ENCODE assay signal across 10 cellular contexts in the genomic region with DNA sequence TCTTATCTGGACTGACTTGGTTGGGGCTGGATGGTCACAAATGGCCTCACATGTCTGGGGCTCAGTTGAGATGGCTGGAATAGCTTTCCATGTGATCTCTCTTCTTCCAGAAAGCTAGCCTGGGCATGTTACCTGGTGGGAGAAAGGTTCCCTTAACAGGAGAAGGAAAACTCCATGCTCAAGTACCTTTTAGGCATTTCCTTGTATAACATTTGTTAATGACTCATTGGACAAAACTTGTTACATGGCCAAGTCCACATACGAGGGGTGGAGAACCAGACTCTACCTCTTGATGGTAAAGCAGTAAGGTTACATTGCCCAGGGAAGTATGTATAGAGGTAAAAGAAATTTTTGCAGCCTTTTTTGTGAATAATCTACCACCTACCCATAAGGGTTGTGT.
"Had no signal": no experiment of that assay in that cellular context is flagged by ENCODE, and none has a peak within 500 bp of the region (broad histone marks: within the 10 kb centered on the region; RNA-seq: fewer than 3 reads in every experiment).

No MANE protein-coding gene starts in this region.

- ATAC-seq: naive thymus-derived CD8-positive, alpha-beta T cell; stimulated activated memory B cell treated with anti-CD40 and anti-IgM and Interleukin-4, amounts not matched to agents 10 μg/mL and 1 μg/mL and 100 μg/mL, for 72 hours; T-helper 17 cell had no signal

- DNase-seq: activated CD4-positive, alpha-beta memory T cell treated with anti-CD3 and anti-CD28 coated beads, Interleukin-2, amount 10 ng/mL, durations not matched to agents 7 days and 5 days; activated naive CD4-positive, alpha-beta T cell treated with anti-CD3 and anti-CD28 coated beads, Interleukin-2, amount 50 U/mL, for 16 hours; activated T-cell treated with anti-CD3 and anti-CD28 coated beads, Interleukin-2, amount 50 U/mL, for 24 hours; esophagus squamous epithelium; naive thymus-derived CD8-positive, alpha-beta T cell; stimulated activated CD4-positive, alpha-beta T cell treated with anti-CD3 and anti-CD28 coated beads, Interleukin-2, amount 100 ng/mL, for 48 hours; T-helper 17 cell; WERI-Rb-1 had no signal

- H3K4me3 ChIP-seq: esophagus squamous epithelium had no signal

- FAIRE-seq: urothelium cell line had no signal
